ENCODE assay signal across 8 cellular contexts in genomic region chr17:62064791-62065563, GRCh38. TPM values are rescaled to one million over a fixed set of nuclear protein-coding genes. Genes with fewer than 3 reads are reported as not detected.
A peak's percentile ranks its signal among the peaks of the same experiment; 100 is the strongest.
DNase-seq lines count a peak whose midpoint lies in the region; ATAC-seq and TF ChIP-seq lines count a peak whose summit lies in the region.

A gene with protein sequence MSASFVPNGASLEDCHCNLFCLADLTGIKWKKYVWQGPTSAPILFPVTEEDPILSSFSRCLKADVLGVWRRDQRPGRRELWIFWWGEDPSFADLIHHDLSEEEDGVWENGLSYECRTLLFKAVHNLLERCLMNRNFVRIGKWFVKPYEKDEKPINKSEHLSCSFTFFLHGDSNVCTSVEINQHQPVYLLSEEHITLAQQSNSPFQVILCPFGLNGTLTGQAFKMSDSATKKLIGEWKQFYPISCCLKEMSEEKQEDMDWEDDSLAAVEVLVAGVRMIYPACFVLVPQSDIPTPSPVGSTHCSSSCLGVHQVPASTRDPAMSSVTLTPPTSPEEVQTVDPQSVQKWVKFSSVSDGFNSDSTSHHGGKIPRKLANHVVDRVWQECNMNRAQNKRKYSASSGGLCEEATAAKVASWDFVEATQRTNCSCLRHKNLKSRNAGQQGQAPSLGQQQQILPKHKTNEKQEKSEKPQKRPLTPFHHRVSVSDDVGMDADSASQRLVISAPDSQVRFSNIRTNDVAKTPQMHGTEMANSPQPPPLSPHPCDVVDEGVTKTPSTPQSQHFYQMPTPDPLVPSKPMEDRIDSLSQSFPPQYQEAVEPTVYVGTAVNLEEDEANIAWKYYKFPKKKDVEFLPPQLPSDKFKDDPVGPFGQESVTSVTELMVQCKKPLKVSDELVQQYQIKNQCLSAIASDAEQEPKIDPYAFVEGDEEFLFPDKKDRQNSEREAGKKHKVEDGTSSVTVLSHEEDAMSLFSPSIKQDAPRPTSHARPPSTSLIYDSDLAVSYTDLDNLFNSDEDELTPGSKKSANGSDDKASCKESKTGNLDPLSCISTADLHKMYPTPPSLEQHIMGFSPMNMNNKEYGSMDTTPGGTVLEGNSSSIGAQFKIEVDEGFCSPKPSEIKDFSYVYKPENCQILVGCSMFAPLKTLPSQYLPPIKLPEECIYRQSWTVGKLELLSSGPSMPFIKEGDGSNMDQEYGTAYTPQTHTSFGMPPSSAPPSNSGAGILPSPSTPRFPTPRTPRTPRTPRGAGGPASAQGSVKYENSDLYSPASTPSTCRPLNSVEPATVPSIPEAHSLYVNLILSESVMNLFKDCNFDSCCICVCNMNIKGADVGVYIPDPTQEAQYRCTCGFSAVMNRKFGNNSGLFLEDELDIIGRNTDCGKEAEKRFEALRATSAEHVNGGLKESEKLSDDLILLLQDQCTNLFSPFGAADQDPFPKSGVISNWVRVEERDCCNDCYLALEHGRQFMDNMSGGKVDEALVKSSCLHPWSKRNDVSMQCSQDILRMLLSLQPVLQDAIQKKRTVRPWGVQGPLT (N-terminal part only) (minus strand): TSS chr17:62065278. CDS start chr17:62065205, 73 bp downstream.

- peak; percentile 62 for DNase-seq in OCI-LY7 (ENCODE audit: low spot score)
- DNase-seq in activated T-cell treated with anti-CD3 and anti-CD28 coated beads, Interleukin-2, amount 50 U/mL, for 48 hours = peak; percentile 69 to 71
- DNase-seq in myocyte (ENCODE audit: low read depth) = peak; percentile 57
- peak; percentile 29 to 49 for DNase-seq in stimulated activated CD8-positive, alpha-beta memory T cell treated with anti-CD3 and anti-CD28 coated beads, Interleukin-7, amount 100 ng/mL, for 4 hours (ENCODE audit: low read depth in 2 of 2)

- CTCF ChIA-PET in OCI-LY7 (lab: Charles Lee; ENCODE audit: unreplicated experiment) = interaction anchor here (0.6 kb wide), 1 partner anchor 44 kb away, joined by 3 read pairs; no protein-coding TSS in a partner anchor

- no peak for TF ChIP-seq CTCF in OCI-LY7 (conservative IDR thresholded peaks at IDR 0.05; ENCODE audit: low read length)

- POLR2A ChIA-PET in OCI-LY7 (lab: Charles Lee) = interaction anchor here (1.1 kb wide), 1 partner anchor 36 kb away, joined by 7 read pairs; no protein-coding TSS in a partner anchor

- H2AFZ ChIP-seq in OCI-LY7 (ENCODE audit: low read length) = peak within 1 kb of the TSS; percentile 96

- H4K20me1 ChIP-seq in OCI-LY7 (ENCODE audit: insufficient read depth, low read length) = peaks cover 34% of the 10 kb centered on the region

- H3K9me2 ChIP-seq in OCI-LY7 (ENCODE audit: insufficient read depth, low read length) = no peaks in the 10 kb centered on the region

- peaks cover 53% of the 10 kb centered on the region for H3K79me2 ChIP-seq in OCI-LY7 (ENCODE audit: insufficient read depth, low read depth, low read length)

- H3K4me1 ChIP-seq in OCI-LY7 (ENCODE audit: insufficient read depth, low read length, poor library complexity, severe bottlenecking) = peaks cover 26% of the 10 kb centered on the region

- H3K9me3 ChIP-seq in OCI-LY7 (ENCODE audit: low read length) = no peaks in the 10 kb centered on the region

- intact Hi-C loops in OCI-LY7 (cut with micrococcal nuclease; ENCODE audit: unreplicated experiment) = loop anchor here (1.0 to 10.0 kb wide), 5 partner anchors 138 to 653 kb away; partner anchors contain the start of genes BRIP1 and INTS2

- peaks cover 34% of the 10 kb centered on the region for H3K36me3 ChIP-seq in OCI-LY7 (ENCODE audit: insufficient read depth, low read length)

- peak within 1 kb of the TSS; percentile 80 for H3K27ac ChIP-seq in OCI-LY7 (ENCODE audit: low read depth, low read length, poor library complexity, severe bottlenecking)

- H3K4me3 ChIP-seq in GM08714 (ENCODE audit: low read length) (peak within 1 kb of the TSS; percentile 100), OCI-LY7 (ENCODE audit: low read depth, low read length, poor library complexity, severe bottlenecking) (peak within 1 kb of the TSS; percentile 99)

- H3K4me2 ChIP-seq in OCI-LY7 (ENCODE audit: low read length) = peak within 1 kb of the TSS; percentile 82

- BruUV-seq in OCI-LY7 (replicated peaks; lab: Mats Ljungman, UMichigan) = no TSS peak

- ATAC-seq in HG02642 (IDR thresholded peaks at IDR 0.05; ENCODE audit: poor library complexity, unreplicated experiment) = peak; percentile 35
- peak; percentile 40 for ATAC-seq in esophagus mucosa
- ATAC-seq in GM18861 (IDR thresholded peaks at IDR 0.05; ENCODE audit: unreplicated experiment) = no peak

RNA-seq across cellular contexts. Expression of the gene that starts here (rescaled TPM):
- 32.5 and 42.3 TPM in 2 replicates for total RNA-seq in OCI-LY7 (2014; rRNA removed; shearing (Covaris generic))
- total RNA-seq in OCI-LY7 (2022) (70.8 and 80.3 TPM in 2 replicates), esophagus mucosa (43.7 TPM), myocyte (43.0 and 59.2 TPM in 2 replicates)
- polyA plus RNA-seq in myocyte (2012) = 9.9 TPM
